Comparison of ENCODE assay signal across 8 cellular contexts in the genomic region with DNA sequence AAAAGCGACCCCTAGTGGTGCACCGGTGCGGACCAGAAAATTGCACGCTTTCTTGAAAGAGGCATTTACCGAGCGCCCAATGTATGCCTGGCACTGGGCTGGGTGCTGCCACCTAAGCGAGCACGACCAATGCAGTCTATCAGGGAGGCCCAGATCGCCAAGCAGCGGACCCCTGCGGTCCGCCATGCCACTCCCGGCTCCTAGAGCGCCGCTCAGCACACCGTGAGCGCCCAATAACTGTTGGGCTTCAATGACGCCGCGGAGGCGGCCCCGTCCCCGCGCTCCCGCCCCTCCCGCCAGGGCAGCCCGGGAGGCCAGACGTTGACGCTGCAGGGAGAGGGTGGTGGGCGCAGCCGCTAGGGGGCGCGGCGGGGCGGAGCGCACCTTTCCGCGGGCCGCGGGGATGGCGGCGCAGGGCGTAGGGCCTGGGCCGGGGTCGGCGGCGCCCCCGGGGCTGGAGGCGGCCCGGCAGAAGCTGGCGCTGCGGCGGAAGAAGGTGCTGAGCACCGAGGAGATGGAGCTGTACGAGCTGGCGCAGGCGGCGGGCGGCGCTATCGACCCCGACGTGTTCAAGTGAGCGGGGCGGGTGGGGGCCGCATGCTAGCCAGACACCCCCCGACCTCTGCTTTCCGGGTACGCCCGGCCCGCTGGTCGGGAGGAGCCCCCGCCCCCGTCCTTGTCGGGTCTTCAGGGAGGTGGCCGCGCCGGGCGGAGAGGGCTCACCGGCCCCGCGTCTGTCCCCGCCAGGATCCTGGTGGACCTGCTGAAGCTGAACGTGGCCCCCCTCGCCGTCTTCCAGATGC. TPM values are rescaled to one million over a fixed set of nuclear protein-coding genes. Genes with fewer than 3 reads are reported as not detected.
DNase-seq lines count a peak whose midpoint lies in the region; ATAC-seq and TF ChIP-seq lines count a peak whose summit lies in the region.
"Not testable (repeated sequence)": the region's sequence is repeated elsewhere in the genome, so short reads cannot be mapped to it uniquely, and the experiment has no call there.

Gene MZT2B, plus strand, starts transcription at position 383 of the 803 bp plus-strand sequence. Its CDS starts 21 bp downstream, at position 404.

- peak within 1 kb of the TSS; percentile 98 for H3K4me3 Mint-ChIP-seq in CD4-positive, alpha-beta T cell

- peak; percentile 81 for TF ChIP-seq CTCF in CD4-positive, alpha-beta T cell (IDR thresholded peaks at IDR 0.05)
- peak; percentile 63 to 97 (median 74) for TF ChIP-seq CTCF in right lobe of liver (IDR thresholded peaks at IDR 0.05)

- not testable (repeated sequence) for H3K27me3 ChIP-seq in CD4-positive, alpha-beta T cell (ENCODE audit: control insufficient read depth, insufficient read depth, low read length); right lobe of liver

- H3K36me3 ChIP-seq in right lobe of liver: not testable (repeated sequence)

- TF ChIP-seq POLR2A in right lobe of liver (IDR thresholded peaks at IDR 0.05): peak; percentile 29

- peak; percentile 82 to 91 (median 86) for DNase-seq in CD4-positive, alpha-beta T cell
- peak; percentile 61 for DNase-seq in NCI-H748 treated with DMSO at 0.1 percent for 48 hours (lab: John Stamatoyannopoulos, UW)
- peak; percentile 84 to 85 for DNase-seq in activated CD4-positive, alpha-beta T cell treated with anti-CD3 and anti-CD28 coated beads, Interleukin-2, amount 50 U/mL, for 4 hours
- DNase-seq in dermis microvascular lymphatic vessel endothelial cell (ENCODE audit: low read depth in 2 of 2): peak; percentile 62 to 86
- peak; percentile 92 to 93 (median 93) for DNase-seq in right lobe of liver
- peak; percentile 86 to 91 for DNase-seq in stimulated activated CD4-positive, alpha-beta T cell treated with anti-CD3 and anti-CD28 coated beads, Interleukin-4, amount 100 ng/mL, for 4 hours

- H3K27ac ChIP-seq in CD4-positive, alpha-beta T cell (ENCODE audit: low read depth, low read length): peak within 1 kb of the TSS; percentile 75
- H3K27ac ChIP-seq in right lobe of liver: peak within 1 kb of the TSS; percentile 74 to 88 (median 83)

- POLR2A ChIA-PET in CD4-positive, alpha-beta T cell (lab: Charles Lee): interaction anchor here (0.6 to 3.3 kb wide), 10 partner anchors 151 to 1311 kb away, joined by 3 to 110 read pairs (median 5); partner anchors contain the start of genes FAM168B and IMP4

- peak within 1 kb of the TSS; percentile 99 for H3K27ac Mint-ChIP-seq in CD4-positive, alpha-beta T cell

- intact Hi-C loops in CD4-positive, alpha-beta T cell (cut with DNase I, micrococcal nuclease): loop anchor here (2.0 to 10.0 kb wide), 8 partner anchors 151 to 1310 kb away; partner anchors contain the start of genes FAM168B (in 1 of the 2), GPR148 (in 1 of the 2), IMP4 (in 1 of the 2) and MZT2A (in 1 of the 2)
- intact Hi-C loops in right lobe of liver (cut with DNase I): loop anchor here in 1 of 2 donors (10.0 kb wide), 1 partner anchor 153 kb away; no protein-coding TSS in a partner anchor

- ATAC-seq in CD4-positive, alpha-beta T cell (ENCODE audit: poor library complexity): peak; percentile 74
- peak; percentile 82 for ATAC-seq in GM19397 (IDR thresholded peaks at IDR 0.05; ENCODE audit: unreplicated experiment)
- ATAC-seq in HG03565 (IDR thresholded peaks at IDR 0.05; ENCODE audit: unreplicated experiment): peak; percentile 72
- ATAC-seq in right lobe of liver: peak; percentile 87 to 93 (median 92)

- H3K4me3 ChIP-seq in right lobe of liver: peak within 1 kb of the TSS; percentile 69 to 99 (median 98)

- CTCF ChIA-PET in CD4-positive, alpha-beta T cell (lab: Charles Lee): interaction anchor here (1.2 to 2.0 kb wide), 2 partner anchors 160 to 1311 kb away, joined by 3 to 23 read pairs; partner anchors contain the start of gene IMP4

- peaks cover 26% of the 10 kb centered on the region for H3K4me1 Mint-ChIP-seq in CD4-positive, alpha-beta T cell (ENCODE audit: low read depth)

- 0% methylated on average over 1 of the region's 86 CpGs for WGBS in right lobe of liver (ENCODE audit: insufficient coverage, low coverage, low lambda C conversion rate, missing lambda C conversion rate)

- H3K9me3 Mint-ChIP-seq in CD4-positive, alpha-beta T cell: not testable (repeated sequence)

- H3K36me3 Mint-ChIP-seq in CD4-positive, alpha-beta T cell (ENCODE audit: low read depth): peaks cover 14% of the 10 kb centered on the region

- H3K4me1 ChIP-seq in right lobe of liver: not testable (repeated sequence)

- H3K9me3 ChIP-seq in CD4-positive, alpha-beta T cell (ENCODE audit: control insufficient read depth, low read length); right lobe of liver: not testable (repeated sequence)

- not testable (repeated sequence) for H3K27me3 Mint-ChIP-seq in CD4-positive, alpha-beta T cell

RNA-seq across cellular contexts. Expression of gene MZT2B, which starts in this region (rescaled TPM):
- total RNA-seq in CD4-positive, alpha-beta T cell: 100 to 1,000 TPM; 229 to 254 TPM
- 153 and 186 TPM in 2 replicates for total RNA-seq in dermis microvascular lymphatic vessel endothelial cell
- total RNA-seq in right lobe of liver: 100 to 1,000 TPM in 2 of 6 experiments, 10 to 100 TPM in 4; 69.5 to 125 (median 89.1) TPM

Comparison
In these comparisons a context has a peak if more than half of its experiments do, and no peak if none do; other contexts are left out.
1. Peak in every context shown above with its lines: DNase-seq, ATAC-seq, H3K4me3 ChIP-seq and H3K27ac ChIP-seq.